In genomic region chr18:50879302-50880107, GRCh38 we compare ENCODE assay signal across 7 cellular contexts. TPM values are rescaled to one million over a fixed set of nuclear protein-coding genes. Genes with fewer than 3 reads are reported as not detected.
DNase-seq lines count a peak whose midpoint lies in the region; TF ChIP-seq lines count a peak whose summit lies in the region.

No MANE protein-coding gene starts in this region.

- H3K9me3 Mint-ChIP-seq in activated CD4-positive, alpha-beta T cell treated with anti-CD3 and anti-CD28 coated beads, Interleukin-2, amount 10 ng/mL, durations not matched to agents 24 days and 14 days = no peaks in the 10 kb centered on the region

- H3K27ac ChIP-seq in epithelial cell of prostate (peak overlapping the region; percentile 90), temporal lobe (ENCODE audit: low read depth, low read length) (peak overlapping the region; percentile 57)

- H3K4me3 ChIP-seq in NB4 (ENCODE audit: low read depth, low read length) (peak overlapping the region; percentile 85), mucosa of stomach (ENCODE audit: low read length) (peak overlapping the region; percentile 26)

- TF ChIP-seq CTCF in GM13977 (IDR thresholded peaks at IDR 0.05; ENCODE audit: extremely low read depth, insufficient read depth, missing control alignments) = no peak
- no peak for TF ChIP-seq CTCF in NB4 (IDR thresholded peaks at IDR 0.05; ENCODE audit: low read depth, low read length)

- in situ Hi-C loops in GM13977 (cut with MboI; ENCODE audit: low pct_unique_long_range_greater_than_20kb, low sequenced_read_pairs, unreplicated experiment) = no loop called here

- H3K27me3 ChIP-seq in mucosa of stomach (ENCODE audit: control insufficient read depth, insufficient read depth, low read length) = no peaks in the 10 kb centered on the region

- TF ChIP-seq POLR2A in NB4 (IDR thresholded peaks at IDR 0.05; ENCODE audit: extremely low read depth, insufficient read length) = no peak

- H3K4me1 ChIP-seq in mucosa of stomach (ENCODE audit: control insufficient read depth, insufficient read depth, low read length) = peaks cover 10% of the 10 kb centered on the region

- peak overlapping the region; percentile 95 for H3K4me3 Mint-ChIP-seq in activated CD4-positive, alpha-beta T cell treated with anti-CD3 and anti-CD28 coated beads, Interleukin-2, amount 10 ng/mL, durations not matched to agents 24 days and 14 days

- H3K36me3 Mint-ChIP-seq in activated CD4-positive, alpha-beta T cell treated with anti-CD3 and anti-CD28 coated beads, Interleukin-2, amount 10 ng/mL, durations not matched to agents 24 days and 14 days (ENCODE audit: low read depth) = peaks cover 18% of the 10 kb centered on the region

- H3K9me3 ChIP-seq in mucosa of stomach (ENCODE audit: control insufficient read depth, low read length) = no peaks in the 10 kb centered on the region

- H3K27me3 Mint-ChIP-seq in activated CD4-positive, alpha-beta T cell treated with anti-CD3 and anti-CD28 coated beads, Interleukin-2, amount 10 ng/mL, durations not matched to agents 24 days and 14 days = no peaks in the 10 kb centered on the region

- DNase-seq in GM13977 (ENCODE audit: low spot score) (peak; percentile 45), HEK293T (ENCODE audit: extremely low spot score) (peak; percentile 21), NB4 (ENCODE audit: low read depth) (peak; percentile 56), epithelial cell of prostate (ENCODE audit: low read depth, low spot score) (no peak)
- peak; percentile 80 for DNase-seq in activated CD4-positive, alpha-beta T cell treated with anti-CD3 and anti-CD28 coated beads, Interleukin-2, amount 10 ng/mL, durations not matched to agents 24 days and 14 days

- POLR2A ChIA-PET in HEK293T (lab: Yijun Ruan, JAX) = interaction anchor here (0.7 to 1.5 kb wide), 12 partner anchors 8 to 151 kb away, joined by 3 to 16 read pairs (median 4); partner anchors contain the start of genes ELAC1 and SMAD4

- H3K4me1 Mint-ChIP-seq in activated CD4-positive, alpha-beta T cell treated with anti-CD3 and anti-CD28 coated beads, Interleukin-2, amount 10 ng/mL, durations not matched to agents 24 days and 14 days = peaks cover 27% of the 10 kb centered on the region

- CTCF ChIA-PET in HEK293T (lab: Yijun Ruan, JAX) = no interaction called here

- peak overlapping the region; percentile 77 for H3K9ac ChIP-seq in mucosa of stomach (ENCODE audit: low read length)

- intact Hi-C loops in activated CD4-positive, alpha-beta T cell treated with anti-CD3 and anti-CD28 coated beads, Interleukin-2, amount 10 ng/mL, durations not matched to agents 24 days and 14 days (cut with micrococcal nuclease) = loop anchor here (1.0 to 5.0 kb wide), 4 partner anchors 57 to 592 kb away; partner anchors contain the start of genes CXXC1, ELAC1 and MRO

- H3K27ac Mint-ChIP-seq in activated CD4-positive, alpha-beta T cell treated with anti-CD3 and anti-CD28 coated beads, Interleukin-2, amount 10 ng/mL, durations not matched to agents 24 days and 14 days = peak overlapping the region; percentile 99

- no peaks in the 10 kb centered on the region for H3K36me3 ChIP-seq in mucosa of stomach (ENCODE audit: control insufficient read depth, insufficient read depth, low read length)

TF ChIP-seq in HEK293T, 16 proteins besides CTCF, POLR2A, EP300 and RAD21:
- peak; percentile 39; the same call in 1 of the 2 replicates for TF ChIP-seq L3MBTL2 (conservative IDR thresholded peaks at IDR 0.05)
- 0 out of 2 replicates have a peak, but pooled peaks have one; percentile 25 for TF ChIP-seq LEF1 (IDR thresholded peaks at IDR 0.05; ENCODE audit: borderline replicate concordance)
- 0 out of 2 replicates have a peak, but pooled peaks have one; percentile 16 for TF ChIP-seq ARNT (IDR thresholded peaks at IDR 0.05)
- no peak for TF ChIP-seq TARDBP (IDR thresholded peaks at IDR 0.05)
- TF ChIP-seq CTBP1 (IDR thresholded peaks at IDR 0.05; ENCODE audit: borderline replicate concordance) = no peak
- no peak for TF ChIP-seq SUZ12 (IDR thresholded peaks at IDR 0.05)

RNA-seq across cellular contexts. Expression of gene ME2, which starts 0.6 kb away (rescaled TPM):
- 141 and 143 TPM in 2 replicates for total RNA-seq in activated CD4-positive, alpha-beta T cell treated with anti-CD3 and anti-CD28 coated beads, Interleukin-2, amount 10 ng/mL, durations not matched to agents 24 days and 14 days
- total RNA-seq in temporal lobe = 80.6 TPM

RNA-seq across cellular contexts. Expression of gene MRO, which starts 59.7 kb away (rescaled TPM):
- not detected in 2 replicates for total RNA-seq in activated CD4-positive, alpha-beta T cell treated with anti-CD3 and anti-CD28 coated beads, Interleukin-2, amount 10 ng/mL, durations not matched to agents 24 days and 14 days
- 0.74 TPM for total RNA-seq in temporal lobe
